22 cellular contexts compared by ENCODE assay signal in the genomic region with DNA sequence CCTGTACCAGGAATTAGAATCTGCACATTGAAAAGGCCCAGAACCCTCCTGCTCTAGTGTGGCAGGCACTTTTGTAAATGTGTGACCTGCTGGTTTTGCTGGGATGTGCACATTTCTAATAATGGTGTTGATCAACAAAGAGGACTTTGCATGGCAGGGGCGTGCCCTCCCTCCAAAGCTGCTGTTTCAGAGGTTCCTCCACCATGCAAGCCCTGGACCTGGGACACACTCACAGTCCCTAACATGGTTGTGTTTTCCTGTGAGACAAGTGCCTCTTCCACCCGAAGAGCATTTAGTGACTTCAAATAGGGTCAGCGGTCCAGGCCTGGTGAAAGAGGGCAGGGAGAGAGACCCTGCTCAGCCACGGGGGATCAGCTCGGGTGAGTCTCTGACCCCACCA. TPM values are rescaled to one million over a fixed set of nuclear protein-coding genes. Genes with fewer than 3 reads are reported as not detected.
DNase-seq lines count a peak whose midpoint lies in the region; ATAC-seq and TF ChIP-seq lines count a peak whose summit lies in the region.
"Had no signal": no experiment of that assay in that cellular context is flagged by ENCODE, and none has a peak within 500 bp of the region (broad histone marks: within the 10 kb centered on the region; RNA-seq: fewer than 3 reads in every experiment).

No MANE protein-coding gene starts in this region.

- H2AFZ ChIP-seq in OCI-LY7 (ENCODE audit: low read length) = no peak overlapping the region

- intact Hi-C loops in cardiac septum (cut with DNase I) (no loop called here), Right ventricle myocardium superior (cut with DNase I) (no loop called here), OCI-LY7 (cut with micrococcal nuclease; ENCODE audit: unreplicated experiment) (loop anchor here (10.0 kb wide), 1 partner anchor 291 kb away; a partner anchor contains a TSS), left lung (cut with DNase I) (no loop called here), esophagus squamous epithelium (cut with DNase I) (no loop called here)

- no peak for TF ChIP-seq CTCF in OCI-LY7 (conservative IDR thresholded peaks at IDR 0.05; ENCODE audit: low read length)
- no peak for TF ChIP-seq CTCF in left lung (IDR thresholded peaks at IDR 0.05)
- TF ChIP-seq CTCF in esophagus squamous epithelium (IDR thresholded peaks at IDR 0.05) = no peak
- no peak for TF ChIP-seq CTCF in GM10266 (IDR thresholded peaks at IDR 0.05; ENCODE audit: control insufficient read depth, insufficient read depth, low read depth, missing control alignments)

- H3K27me3 ChIP-seq in left lung (no peaks in the 10 kb centered on the region), esophagus squamous epithelium (peaks cover 0 to 18% (median 0%) of the 10 kb centered on the region in 4 donors)

- BruUV-seq in OCI-LY7 (replicated peaks; lab: Mats Ljungman, UMichigan) = no TSS peak

- H4K20me1 ChIP-seq in OCI-LY7 (ENCODE audit: insufficient read depth, low read length) = no peaks in the 10 kb centered on the region

- no peak overlapping the region for H3K4me3 ChIP-seq in OCI-LY7 (ENCODE audit: low read depth, low read length, poor library complexity, severe bottlenecking)
- H3K4me3 ChIP-seq in left lung = no peak overlapping the region
- no peak overlapping the region for H3K4me3 ChIP-seq in esophagus squamous epithelium

- H3K9me3 ChIP-seq in OCI-LY7 (ENCODE audit: low read length) (no peaks in the 10 kb centered on the region), left lung (no peaks in the 10 kb centered on the region), esophagus squamous epithelium (no peaks in the 10 kb centered on the region)

- WGBS in esophagus squamous epithelium, 2 donors = 89 to 100% methylated on average over 3 to 5 of the region's 5 CpGs

- no peaks in the 10 kb centered on the region for H3K79me2 ChIP-seq in OCI-LY7 (ENCODE audit: insufficient read depth, low read depth, low read length)

- ATAC-seq in Right ventricle myocardium superior (ENCODE audit: poor library complexity) = no peak
- no peak for ATAC-seq in left lung
- ATAC-seq in GM19035 (IDR thresholded peaks at IDR 0.05; ENCODE audit: unreplicated experiment) = no peak

- no peak for TF ChIP-seq POLR2A in esophagus squamous epithelium (IDR thresholded peaks at IDR 0.05)

- peaks cover 99% of the 10 kb centered on the region for H3K4me1 ChIP-seq in OCI-LY7 (ENCODE audit: insufficient read depth, low read length, poor library complexity, severe bottlenecking)
- H3K4me1 ChIP-seq in left lung = peaks cover 3 to 13% of the 10 kb centered on the region in 2 donors
- no peaks in the 10 kb centered on the region for H3K4me1 ChIP-seq in esophagus squamous epithelium

- no peaks in the 10 kb centered on the region for H3K9me2 ChIP-seq in OCI-LY7 (ENCODE audit: insufficient read depth, low read length)

- CTCF ChIA-PET in OCI-LY7 (lab: Charles Lee; ENCODE audit: unreplicated experiment) = interaction anchor here (0.6 kb wide), 1 partner anchor 39 kb away, joined by 3 read pairs; no protein-coding TSS in a partner anchor

- H3K27ac ChIP-seq in OCI-LY7 (ENCODE audit: low read depth, low read length, poor library complexity, severe bottlenecking) (peak overlapping the region; percentile 85), left lung (no peak overlapping the region), esophagus squamous epithelium (peak overlapping the region in 1 of 4 donors; percentile 10)
- H3K27ac ChIP-seq: C4-2B had no signal

- DNase-seq in cardiac septum (ENCODE audit: low spot score) (peak; percentile 31), Right ventricle myocardium superior (no peak), OCI-LY7 (ENCODE audit: low spot score) (no peak), islet precursor cell (peak; percentile 33), left lung (no peak), esophagus squamous epithelium (lab: John Stamatoyannopoulos, UW) (no peak), GM10266 (ENCODE audit: extremely low spot score) (no peak)
- DNase-seq: AML-193, EL, GF-D8, H7, KBM-7, NCI-H1092 treated with DMSO at 0.1 percent for 48 hours, NCI-H146, NCI-H2029 treated with DMSO at 0.1 percent for 48 hours, NCI-H345, NCI-H524, NCI-H774, OCI-M1, SHP77 had no signal

- H3K4me2 ChIP-seq in OCI-LY7 (ENCODE audit: low read length) = peak overlapping the region; percentile 86

- H3K36me3 ChIP-seq in OCI-LY7 (ENCODE audit: insufficient read depth, low read length) = no peaks in the 10 kb centered on the region
- H3K36me3 ChIP-seq in left lung = no peaks in the 10 kb centered on the region
- H3K36me3 ChIP-seq in esophagus squamous epithelium = no peaks in the 10 kb centered on the region

- POLR2A ChIA-PET in OCI-LY7 (lab: Charles Lee) = interaction anchor here (15.5 to 29.0 kb wide), 2 partner anchors 21 to 23 kb away, joined by 281 to 760 read pairs; a partner anchor contains a TSS

RNA-seq across cellular contexts. Expression of a gene that starts 28.1 kb away (rescaled TPM):
- total RNA-seq in cardiac septum (7.4 TPM), Right ventricle myocardium superior (18.7 TPM), OCI-LY7 (2022) (26.5 and 31.1 TPM in 2 replicates), left lung (10 to 100 TPM; 11.6 to 19.3 TPM), esophagus squamous epithelium (1 to 10 TPM in 2 of 4 donors, under 1 TPM in 2; 0.27 to 2.8 (median 1.3) TPM)
- total RNA-seq in OCI-LY7 (2014; rRNA removed; shearing (Covaris generic)) = 11.6 and 13.3 TPM in 2 replicates

Comparison
In these comparisons a context has a peak if more than half of its experiments do, and no peak if none do; other contexts are left out.
1. DNase-seq: peak in cardiac septum (single experiment) and islet precursor cell (single experiment); none in Right ventricle myocardium superior (single experiment), OCI-LY7 (single experiment), left lung (0 of 2), esophagus squamous epithelium (single experiment) and GM10266 (single experiment).